9 cellular contexts compared by ENCODE assay signal in the genomic region with DNA sequence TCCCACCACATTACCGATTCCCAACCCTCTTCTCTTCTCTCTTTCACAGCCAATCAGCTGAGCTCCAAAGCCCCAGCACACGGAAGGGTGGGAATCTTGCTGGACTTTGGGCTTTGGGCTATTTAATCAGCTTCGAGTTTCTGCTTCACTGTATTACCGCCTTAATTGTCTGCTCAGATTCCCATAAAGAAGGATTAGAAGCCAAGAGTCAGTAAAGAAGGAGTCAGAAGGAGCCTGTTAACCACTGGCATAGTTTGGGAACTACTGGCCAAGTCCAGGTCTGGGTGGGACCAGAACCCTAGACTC. TPM values are rescaled to one million over a fixed set of nuclear protein-coding genes. Genes with fewer than 3 reads are reported as not detected.
A peak's percentile ranks its signal among the peaks of the same experiment; 100 is the strongest.
DNase-seq lines count a peak whose midpoint lies in the region; ATAC-seq and TF ChIP-seq lines count a peak whose summit lies in the region.
"Had no signal": no experiment of that assay in that cellular context is flagged by ENCODE, and none has a peak within 500 bp of the region (broad histone marks: within the 10 kb centered on the region; RNA-seq: fewer than 3 reads in every experiment).

No MANE protein-coding gene starts in this region.

- no peak for TF ChIP-seq POLR2A in breast epithelium (IDR thresholded peaks at IDR 0.05)

- no peak for DNase-seq in breast epithelium (ENCODE audit: low spot score in 2 of 2)
- DNase-seq in left lung = no peak
- DNase-seq in GM19240 (ENCODE audit: insufficient read length, low spot score) = no peak
- DNase-seq in DMS79 treated with DMSO at 0.1 percent for 48 hours (lab: John Stamatoyannopoulos, UW) = no peak
- DNase-seq: NCI-H1436; stimulated activated CD4-positive, alpha-beta T cell treated with anti-CD3 and anti-CD28 coated beads, Interleukin-4, amount 100 ng/mL, for 1 hour had no signal

- H3K9me3 ChIP-seq in HUES6 (ENCODE audit: control insufficient read depth, insufficient read depth, low read depth, low read length) (no peaks in the 10 kb centered on the region), breast epithelium (no peaks in the 10 kb centered on the region), left lung (no peaks in the 10 kb centered on the region), subcutaneous abdominal adipose tissue (ENCODE audit: control insufficient read depth in 5 of 5, low read length in 5 of 5) (no peaks in the 10 kb centered on the region)

- H3K4me3 ChIP-seq in HUES6 (ENCODE audit: low read depth, low read length) (peak overlapping the region; percentile 90), breast epithelium (peak overlapping the region in 2 of 3 donors; percentile 21 to 53), left lung (peak overlapping the region in 1 of 2 donors; percentile 57), subcutaneous abdominal adipose tissue (ENCODE audit: low read depth in 1 of 5, low read length in 5 of 5) (peak overlapping the region; percentile 52 to 91 (median 70))

- ATAC-seq in left lung (no peak), HG02870 (IDR thresholded peaks at IDR 0.05; ENCODE audit: unreplicated experiment) (no peak)

- no peak for TF ChIP-seq CTCF in breast epithelium (IDR thresholded peaks at IDR 0.05)
- TF ChIP-seq CTCF in left lung (IDR thresholded peaks at IDR 0.05) = no peak

- H3K27me3 ChIP-seq in HUES6 (ENCODE audit: control insufficient read depth, insufficient read depth, low read length) = no peaks in the 10 kb centered on the region
- no peaks in the 10 kb centered on the region for H3K27me3 ChIP-seq in breast epithelium
- peaks cover 0 to 61% of the 10 kb centered on the region in 2 donors for H3K27me3 ChIP-seq in left lung
- H3K27me3 ChIP-seq in subcutaneous abdominal adipose tissue (ENCODE audit: control insufficient read depth in 5 of 5, insufficient read depth in 4 of 5, low read length in 5 of 5) = peaks cover 0 to 6% (median 0%) of the 10 kb centered on the region in 5 donors

- H3K36me3 ChIP-seq in HUES6 (ENCODE audit: control insufficient read depth, insufficient read depth, low read length) = peaks cover 83% of the 10 kb centered on the region
- H3K36me3 ChIP-seq in breast epithelium = no peaks in the 10 kb centered on the region
- H3K36me3 ChIP-seq in left lung = no peaks in the 10 kb centered on the region
- no peaks in the 10 kb centered on the region for H3K36me3 ChIP-seq in subcutaneous abdominal adipose tissue (ENCODE audit: control insufficient read depth in 5 of 5, insufficient read depth in 5 of 5, low read length in 5 of 5)

- intact Hi-C loops in breast epithelium (cut with DNase I; ENCODE audit: low total_unique reads) (no loop called here), left lung (cut with DNase I) (no loop called here)

- H3K4me1 ChIP-seq in HUES6 (ENCODE audit: control insufficient read depth, insufficient read depth, low read length) (peaks cover 57% of the 10 kb centered on the region), breast epithelium (peaks cover 5 to 17% of the 10 kb centered on the region in 2 donors), left lung (peaks cover 54 to 99% of the 10 kb centered on the region in 2 donors), subcutaneous abdominal adipose tissue (ENCODE audit: control insufficient read depth in 5 of 5, insufficient read depth in 5 of 5, low read length in 5 of 5) (peaks cover 35 to 98% (median 96%) of the 10 kb centered on the region in 5 donors)

- peak overlapping the region; percentile 99 for H3K9ac ChIP-seq in HUES6 (ENCODE audit: low read length)
- H3K9ac ChIP-seq in subcutaneous abdominal adipose tissue (ENCODE audit: low read length in 5 of 5) = peak overlapping the region in 3 of 5 donors; percentile 21 to 70 (median 64)

- H3K27ac ChIP-seq in HUES6 (ENCODE audit: low read depth, low read length) (no peak overlapping the region; the same call in 1 of the 2 replicates), breast epithelium (peak overlapping the region; percentile 31 to 69), left lung (peak overlapping the region; percentile 55 to 60), subcutaneous abdominal adipose tissue (ENCODE audit: low read depth, low read length) (peak overlapping the region; percentile 82)

RNA-seq across cellular contexts. Expression of gene SPRY4, which starts 4.4 kb away (rescaled TPM):
- total RNA-seq in breast epithelium (10 to 100 TPM; 13.0 to 18.0 (median 14.5) TPM), left lung (10 to 100 TPM; 28.9 to 44.0 TPM)
